Comparison of ENCODE assay signal across 2 cellular contexts in genomic region chr17:59565959-59566324, GRCh38.
TF ChIP-seq lines count a peak whose summit lies in the region.

No MANE protein-coding gene starts in this region.

TF ChIP-seq in HEK293T, 16 proteins besides CTCF, POLR2A, EP300 and RAD21 (continued from another document):
- TF ChIP-seq FOXM1 (IDR thresholded peaks at IDR 0.05; ENCODE audit: borderline replicate concordance): no peak
- TF ChIP-seq FOXA1 (IDR thresholded peaks at IDR 0.05): no peak
- TF ChIP-seq ELF4 (IDR thresholded peaks at IDR 0.05): no peak
- no peak for TF ChIP-seq FOXK2 (IDR thresholded peaks at IDR 0.05)
- no peak for TF ChIP-seq L3MBTL2 (conservative IDR thresholded peaks at IDR 0.05)
- TF ChIP-seq SUZ12 (IDR thresholded peaks at IDR 0.05): no peak
- no peak for TF ChIP-seq ARNT (IDR thresholded peaks at IDR 0.05)
TF ChIP-seq in HEK293T: peak in this region for 0.

TF ChIP-seq in K562, 482 proteins besides CTCF, POLR2A, EP300 and RAD21 (continued from another document):
- TF ChIP-seq HBP1 (CRISPR knock-in tag; IDR thresholded peaks at IDR 0.05): no peak
- no peak for TF ChIP-seq CXXC5 (CRISPR knock-in tag; IDR thresholded peaks at IDR 0.05)
- peak; percentile 26; the same call in 1 of the 2 replicates for TF ChIP-seq ZFX (CRISPR knock-in tag; IDR thresholded peaks at IDR 0.05)
- no peak for TF ChIP-seq LARP7 (IDR thresholded peaks at IDR 0.05)
- peak in 1 of 2 experiments; percentile 90; a peak in 2 of 4 replicates for TF ChIP-seq CSDE1 (IDR thresholded peaks at IDR 0.05)
- TF ChIP-seq BRCA1 (IDR thresholded peaks at IDR 0.05): no peak
- 0 out of 2 replicates have a peak, but pooled peaks have one; percentile 38 for TF ChIP-seq BRCA1 (CRISPR knock-in tag; IDR thresholded peaks at IDR 0.05)
- TF ChIP-seq HMBOX1 (IDR thresholded peaks at IDR 0.05): no peak
- TF ChIP-seq MXI1 (IDR thresholded peaks at IDR 0.05; ENCODE audit: low read depth, low read length): 0 out of 2 replicates have a peak, but pooled peaks have one; percentile 16
- no peak for TF ChIP-seq SOX6 (IDR thresholded peaks at IDR 0.05)
- TF ChIP-seq L3MBTL2 (IDR thresholded peaks at IDR 0.05): no peak
- TF ChIP-seq EGR1 (conservative IDR thresholded peaks at IDR 0.05): no peak
- peak; percentile 40; the same call in 1 of the 2 replicates for TF ChIP-seq RREB1 (CRISPR knock-in tag; IDR thresholded peaks at IDR 0.05)
- peak; percentile 72; the same call in 1 of the 2 replicates for TF ChIP-seq BMI1 (IDR thresholded peaks at IDR 0.05; ENCODE audit: low read length)
- peak; percentile 99 for TF ChIP-seq RFX1 (IDR thresholded peaks at IDR 0.05)
- TF ChIP-seq MYNN (IDR thresholded peaks at IDR 0.05): peak; percentile 83
- TF ChIP-seq MYNN (CRISPR knock-in tag; IDR thresholded peaks at IDR 0.05): no peak
- TF ChIP-seq ZBTB1 (CRISPR knock-in tag; IDR thresholded peaks at IDR 0.05; ENCODE audit: borderline replicate concordance, low read depth): peak; percentile 4; the same call in 1 of the 2 replicates
- peak; percentile 60 for TF ChIP-seq ZNF143 (CRISPR knock-in tag; IDR thresholded peaks at IDR 0.05)
